Comparison of ENCODE assay signal across 16 cellular contexts in genomic region chr15:74174966-74175270, GRCh38. TPM values are rescaled to one million over a fixed set of nuclear protein-coding genes. Genes with fewer than 3 reads are reported as not detected.
A peak's percentile ranks its signal among the peaks of the same experiment; 100 is the strongest.
DNase-seq lines count a peak whose midpoint lies in the region; FAIRE-seq and TF ChIP-seq lines count a peak whose summit lies in the region.
"Had no signal": no experiment of that assay in that cellular context is flagged by ENCODE, and none has a peak within 500 bp of the region (broad histone marks: within the 10 kb centered on the region; RNA-seq: fewer than 3 reads in every experiment).

No MANE protein-coding gene starts in this region.

- H3K4me3 ChIP-seq in Peyer's patch (peak overlapping the region in 3 of 4 donors; percentile 5 to 40 (median 30)), choroid plexus epithelial cell (ENCODE audit: low read depth, low read length) (peak overlapping the region; percentile 46), suprapubic skin (peak overlapping the region; percentile 42), small intestine (ENCODE audit: low read depth in 1 of 2, low read length in 2 of 2) (no peak overlapping the region)

- TF ChIP-seq CTCF in Peyer's patch (IDR thresholded peaks at IDR 0.05) (no peak), choroid plexus epithelial cell (conservative IDR thresholded peaks at IDR 0.05; ENCODE audit: low read depth, low read length) (no peak), suprapubic skin (IDR thresholded peaks at IDR 0.05) (no peak)

- H3K27me3 ChIP-seq in Peyer's patch (no peaks in the 10 kb centered on the region), suprapubic skin (peaks cover 2% of the 10 kb centered on the region), small intestine (ENCODE audit: control insufficient read depth in 2 of 2, insufficient read depth in 2 of 2, low read length in 2 of 2) (no peaks in the 10 kb centered on the region)

- WGBS in suprapubic skin = 90% methylated on average over 11 of the region's 14 CpGs
- 72 to 86% (median 80%) methylated on average over 12 to 14 of the region's 14 CpGs for WGBS in small intestine, 3 donors

- H3K27ac ChIP-seq in Peyer's patch (peak overlapping the region in 1 of 4 donors; percentile 80), suprapubic skin (no peak overlapping the region), small intestine (ENCODE audit: low read depth in 1 of 2, low read length in 1 of 2) (no peak overlapping the region)

- H3K4me1 ChIP-seq in Peyer's patch (peaks cover 0 to 17% (median 0%) of the 10 kb centered on the region in 4 donors), suprapubic skin (peaks cover 64% of the 10 kb centered on the region), small intestine (ENCODE audit: control insufficient read depth in 2 of 2, insufficient read depth in 1 of 2, low read depth in 1 of 2, low read length in 1 of 2) (no peaks in the 10 kb centered on the region)

- TF ChIP-seq POLR2A in Peyer's patch (IDR thresholded peaks at IDR 0.05) (no peak), suprapubic skin (IDR thresholded peaks at IDR 0.05) (no peak), GM12892 (IDR thresholded peaks at IDR 0.05; ENCODE audit: low read depth, low read length) (no peak)

- H3K36me3 ChIP-seq in Peyer's patch (no peaks in the 10 kb centered on the region), suprapubic skin (no peaks in the 10 kb centered on the region), small intestine (ENCODE audit: control insufficient read depth in 2 of 2, insufficient read depth in 2 of 2, low read length in 2 of 2) (no peaks in the 10 kb centered on the region)

- no peak for TF ChIP-seq EP300 in suprapubic skin (IDR thresholded peaks at IDR 0.05)

- FAIRE-seq in GM12892 (lab: Jason Lieb, UNC) (no peak), small intestine (lab: Jason Lieb, UNC) (no peak)
- FAIRE-seq: frontal cortex had no signal

- DNase-seq in Peyer's patch (peak in 1 of 3 donors; percentile 33), choroid plexus epithelial cell (ENCODE audit: low read depth) (no peak), mesenteric fat pad (ENCODE audit: low spot score) (peak; percentile 85), suprapubic skin (ENCODE audit: low spot score in 2 of 2) (peak; percentile 57 to 76), SHP77 (lab: John Stamatoyannopoulos, UW) (no peak), NCI-H226 (no peak), GM12892 (ENCODE audit: insufficient read length) (no peak), small intestine (no peak)
- DNase-seq: activated CD4-positive, alpha-beta T cell treated with anti-CD3 and anti-CD28 coated beads, Interleukin-2, amount 10 ng/mL, durations not matched to agents 24 days and 14 days; CD4-positive, CD25-positive, alpha-beta regulatory T cell; central memory CD4-positive, alpha-beta T cell; occipital lobe; SHP77 treated with DMSO at 0.1 percent for 48 hours; stimulated activated CD4-positive, alpha-beta T cell treated with anti-CD3 and anti-CD28 coated beads, Interleukin-12 subunit alpha, Interleukin-12 subunit beta, amount 100 ng/mL, for 4 hours had no signal

- H3K9me3 ChIP-seq in Peyer's patch (no peaks in the 10 kb centered on the region), suprapubic skin (no peaks in the 10 kb centered on the region), small intestine (ENCODE audit: control insufficient read depth, low read depth) (no peaks in the 10 kb centered on the region)

RNA-seq across cellular contexts. Expression of gene ISLR, which starts 1.4 kb away (rescaled TPM):
- total RNA-seq in Peyer's patch (10 to 100 TPM in 3 of 4 donors, 1 to 10 TPM in 1; 6.3 to 22.8 (median 17.5) TPM), mesenteric fat pad (35.5 TPM), suprapubic skin (10 to 100 TPM; 11.5 to 41.1 (median 18.1) TPM)
- polyA plus RNA-seq in GM12892 (2012; ENCODE audit: missing spikeins) = 0.57 TPM
- 10 to 100 TPM in 1 of 3 donors, 1 to 10 TPM in 1, under 1 TPM in 1; 0.45 to 10.5 (median 1.1) TPM for polyA plus RNA-seq in small intestine
- total RNA-seq: activated CD4-positive, alpha-beta T cell treated with anti-CD3 and anti-CD28 coated beads, Interleukin-2, amount 10 ng/mL, durations not matched to agents 24 days and 14 days; activated naive CD4-positive, alpha-beta T cell treated with anti-CD3 and anti-CD28 coated beads, Interleukin-2, amount 50 U/mL, for 72 hours; CD4-positive, CD25-positive, alpha-beta regulatory T cell had no signal
- polyA plus RNA-seq: CD4-positive, CD25-positive, alpha-beta regulatory T cell had no signal

RNA-seq across cellular contexts. Expression of gene STRA6, which starts 27.7 kb away (rescaled TPM):
- total RNA-seq in Peyer's patch (under 1 TPM in 1 of 4 donors, not detected in 3; 0.83 TPM), mesenteric fat pad (not detected), suprapubic skin (under 1 TPM in 2 of 4 donors, not detected in 2; 0.26 to 0.39 TPM)
- polyA plus RNA-seq in GM12892 (2012; ENCODE audit: missing spikeins) = 13.1 TPM
- under 1 TPM in 1 of 3 donors, not detected in 2; 0.27 TPM for polyA plus RNA-seq in small intestine
- total RNA-seq: activated CD4-positive, alpha-beta T cell treated with anti-CD3 and anti-CD28 coated beads, Interleukin-2, amount 10 ng/mL, durations not matched to agents 24 days and 14 days; CD4-positive, CD25-positive, alpha-beta regulatory T cell had no signal
- polyA plus RNA-seq: CD4-positive, CD25-positive, alpha-beta regulatory T cell had no signal

RNA-seq across cellular contexts. Expression of gene ISLR2, which starts 44.5 kb away (rescaled TPM):
- total RNA-seq in Peyer's patch (under 1 TPM in 3 of 4 donors, not detected in 1; 0.66 to 0.94 (median 0.70) TPM), mesenteric fat pad (0.61 TPM), suprapubic skin (1 to 10 TPM in 2 of 4 donors, under 1 TPM in 1, not detected in 1; 0.57 to 1.9 (median 1.1) TPM)
- 0.95 TPM for polyA plus RNA-seq in GM12892 (2012; ENCODE audit: missing spikeins)
- 1 to 10 TPM in 1 of 3 donors, under 1 TPM in 1, not detected in 1; 0.54 to 5.7 TPM for polyA plus RNA-seq in small intestine
- total RNA-seq: activated CD4-positive, alpha-beta T cell treated with anti-CD3 and anti-CD28 coated beads, Interleukin-2, amount 10 ng/mL, durations not matched to agents 24 days and 14 days; activated naive CD4-positive, alpha-beta T cell treated with anti-CD3 and anti-CD28 coated beads, Interleukin-2, amount 50 U/mL, for 72 hours; CD4-positive, CD25-positive, alpha-beta regulatory T cell had no signal
- polyA plus RNA-seq: CD4-positive, CD25-positive, alpha-beta regulatory T cell had no signal

Comparison
In these comparisons a context has a peak if more than half of its experiments do, and no peak if none do; other contexts are left out.
1. DNase-seq: peak in mesenteric fat pad (single experiment) and suprapubic skin (2 of 2); none in choroid plexus epithelial cell (single experiment), SHP77 (0 of 2), NCI-H226 (single experiment), GM12892 (single experiment) and small intestine (single experiment).
2. H3K4me3 ChIP-seq: peak in Peyer's patch (3 of 4), choroid plexus epithelial cell (single experiment) and suprapubic skin (single experiment); none in small intestine (0 of 2).